7 cellular contexts compared by ENCODE assay signal in genomic region chr22:37887610-37888378, GRCh38. TPM values are rescaled to one million over a fixed set of nuclear protein-coding genes. Genes with fewer than 3 reads are reported as not detected.
DNase-seq lines count a peak whose midpoint lies in the region; ATAC-seq, FAIRE-seq and TF ChIP-seq lines count a peak whose summit lies in the region.

No MANE protein-coding gene starts in this region.

- H3K4me1 ChIP-seq in K562 (replicated peaks in 1 of 2; ENCODE audit: control insufficient read depth in 2 of 2, insufficient read depth in 2 of 2, low read length in 2 of 2) (peaks cover 0 to under 1% of the 10 kb centered on the region in 2 experiments; a peak in 3 of 5 replicates), kidney (ENCODE audit: control insufficient read depth in 1 of 2, insufficient read depth in 1 of 2, low read depth in 1 of 2, low read length in 2 of 2) (peaks cover 0 to 8% of the 10 kb centered on the region in 2 donors), suprapubic skin (peaks cover 30% of the 10 kb centered on the region)

- ATAC-seq in K562 (peak; percentile 74), GM19328 (IDR thresholded peaks at IDR 0.05; ENCODE audit: unreplicated experiment) (no peak), HG03571 (IDR thresholded peaks at IDR 0.05; ENCODE audit: unreplicated experiment) (no peak)

- H3K79me2 ChIP-seq in K562 (ENCODE audit: control insufficient read depth, insufficient read depth, low read length), result peaks cover 13% of the 10 kb centered on the region; the same call in 2 of the 3 replicates

- TF ChIP-seq EP300 in K562 (IDR thresholded peaks at IDR 0.05; ENCODE audit: low read length), result no peak
- TF ChIP-seq EP300 in suprapubic skin (IDR thresholded peaks at IDR 0.05), result no peak

- in situ Hi-C loops in K562 (cut with MboI), result no loop called here

- H3K9ac ChIP-seq in K562 (ENCODE audit: insufficient read depth in 1 of 2, low read depth in 2 of 2, low read length in 2 of 2), result no peak overlapping the region
- H3K9ac ChIP-seq in kidney (ENCODE audit: low read length in 2 of 2), result no peak overlapping the region

- FAIRE-seq in K562 (lab: Jason Lieb, UNC) (peak; percentile 68), kidney (lab: Jason Lieb, UNC) (no peak)

- no peaks in the 10 kb centered on the region for H3K9me3 ChIP-seq in K562 (replicated peaks; ENCODE audit: control insufficient read depth, insufficient read depth, low read depth, low read length)
- H3K9me3 ChIP-seq in kidney (ENCODE audit: control insufficient read depth in 1 of 2, low read length in 2 of 2), result no peaks in the 10 kb centered on the region
- no peaks in the 10 kb centered on the region for H3K9me3 ChIP-seq in suprapubic skin

- no peak overlapping the region for H3K4me2 ChIP-seq in K562 (ENCODE audit: insufficient read depth, low read length)

- 67% methylated on average over 6 of the region's 6 CpGs for WGBS in K562 (ENCODE audit: insufficient coverage, low coverage, missing lambda C conversion rate)
- WGBS in suprapubic skin, result 45% methylated on average over 6 of the region's 6 CpGs

- H3K27me3 ChIP-seq in K562 (ENCODE audit: control insufficient read depth in 2 of 2, insufficient read depth in 2 of 2, low read length in 2 of 2) (no peaks in the 10 kb centered on the region), suprapubic skin (no peaks in the 10 kb centered on the region)

- POLR2A ChIA-PET in K562 (lab: Yijun Ruan, JAX), result interaction anchor here (1.0 kb wide), 1 partner anchor 9 kb away, joined by 3 read pairs; no protein-coding TSS in a partner anchor

- no peak overlapping the region for H3K4me3 ChIP-seq in K562
- H3K4me3 ChIP-seq in kidney (ENCODE audit: low read length in 2 of 2), result no peak overlapping the region
- no peak overlapping the region for H3K4me3 ChIP-seq in suprapubic skin

- intact Hi-C loops in K562 (cut with micrococcal nuclease), result loop anchor here (2.0 kb wide), 1 partner anchor 77 kb away; no protein-coding TSS in a partner anchor
- intact Hi-C loops in kidney (cut with DNase I), result no loop called here

- H3K36me3 ChIP-seq in K562 (ENCODE audit: control insufficient read depth, insufficient read depth, low read length) (peaks cover 70% of the 10 kb centered on the region; the same call in 2 of the 3 replicates), kidney (ENCODE audit: control insufficient read depth in 1 of 2, insufficient read depth in 2 of 2, low read length in 2 of 2) (peaks cover 14 to 23% of the 10 kb centered on the region in 2 donors), suprapubic skin (peaks cover 50% of the 10 kb centered on the region)

- H3K27ac ChIP-seq in K562 (ENCODE audit: extremely low read depth, low read depth, low read length), result no peak overlapping the region
- H3K27ac ChIP-seq in kidney (ENCODE audit: low read depth in 2 of 2, low read length in 2 of 2), result no peak overlapping the region
- H3K27ac ChIP-seq in suprapubic skin, result peak overlapping the region; percentile 79

- DNase-seq in HT1080 (ENCODE audit: low read depth) (peak; percentile 49), K562 (ENCODE audit: extremely low read depth in 1 of 4, low spot score in 3 of 4) (no peak), kidney (no peak), suprapubic skin (ENCODE audit: low spot score in 2 of 2) (no peak), GDM1 (lab: John Stamatoyannopoulos, UW) (no peak)

- no peak for TF ChIP-seq POLR2A in K562 (conservative IDR thresholded peaks at IDR 0.05)
- no peak for TF ChIP-seq POLR2A in suprapubic skin (IDR thresholded peaks at IDR 0.05)

- peak; percentile 14 to 51; a peak in 3 of 4 replicates for TF ChIP-seq RAD21 in K562 (CRISPR knock-in tag; conservative IDR thresholded peaks at IDR 0.05 in 1 of 2, IDR thresholded peaks at IDR 0.05 in 1 of 2)

- no peaks in the 10 kb centered on the region for H3K9me1 ChIP-seq in K562 (ENCODE audit: control insufficient read depth, insufficient read depth, low read length)

- no TSS peak for BruUV-seq in K562 (replicated peaks; lab: Mats Ljungman, UMichigan)

- TF ChIP-seq CTCF in K562 (IDR thresholded peaks at IDR 0.05 in 2 of 3, conservative IDR thresholded peaks at IDR 0.05 in 1 of 3; ENCODE audit: insufficient read depth in 2 of 3, low read depth in 1 of 3, low read length in 3 of 3) (peak in 2 of 3 experiments; percentile 31 to 53; a peak in 3 of 6 replicates), kidney (IDR thresholded peaks at IDR 0.05; ENCODE audit: borderline replicate concordance, extremely low read depth, insufficient read depth) (peak; percentile 26), suprapubic skin (IDR thresholded peaks at IDR 0.05) (peak; percentile 15 to 49)

- no peaks in the 10 kb centered on the region for H4K20me1 ChIP-seq in K562 (replicated peaks; ENCODE audit: control insufficient read depth, insufficient read depth, low read length)

- CTCF ChIA-PET in K562 (lab: Yijun Ruan, JAX; ENCODE audit: low intra/inter-chr PET ratio), result interaction anchor here (1.0 to 1.1 kb wide), 3 partner anchors 18 to 78 kb away, joined by 3 to 6 read pairs (median 4); partner anchors contain the start of gene MICALL1

- no peak overlapping the region for H2AFZ ChIP-seq in K562 (ENCODE audit: low read depth, low read length)

RNA-seq across cellular contexts. Expression of gene MICALL1, which starts 18.3 kb away (rescaled TPM):
- total RNA-seq in HT1080 (2014; rRNA removed; shearing (Covaris generic)), result 57.8 and 69.2 TPM in 2 replicates
- polyA plus RNA-seq in HT1080 (2015; cell fraction: cytosol; rRNA removed), result 46.6 and 54.3 TPM in 2 replicates
- polyA plus RNA-seq in HT1080 (2015; cell fraction: nucleus; rRNA removed), result 38.2 and 46.6 TPM in 2 replicates
- total RNA-seq in K562 (2011; cell fraction: chromatin; rRNA removed; ENCODE audit: low replicate concordance), result 12.3 and 33.3 TPM in 2 replicates
- 19.0 and 19.9 TPM in 2 replicates for total RNA-seq in K562 (2011; cell fraction: nucleolus; rRNA removed)
- total RNA-seq in K562 (2011; cell fraction: nucleoplasm; rRNA removed), result 13.0 and 15.6 TPM in 2 replicates
- total RNA-seq in K562 (2014; rRNA removed), result 9.3 and 13.9 TPM in 2 replicates
- 5.9 and 6.4 TPM in 2 replicates for total RNA-seq in K562 (2014; rRNA removed; fragmentation: Illumina TruSeq; extraction: Trizol)
- total RNA-seq in K562 (2015; rRNA removed; fragmentation: Illumina TruSeq; extraction: Trizol), result 6.1 and 7.6 TPM in 2 replicates
- 20.4 and 21.5 TPM in 2 replicates for total RNA-seq in K562 (2021)
- polyA plus RNA-seq in K562 (2011; rRNA removed), result 4.0 and 5.8 TPM in 2 replicates
- 4.8 and 10.3 TPM in 2 replicates for polyA plus RNA-seq in K562 (2011; cell fraction: cytosol; rRNA removed)
- 5.8 and 9.0 TPM in 2 replicates for polyA plus RNA-seq in K562 (2011; cell fraction: nucleus; rRNA removed)
- polyA plus RNA-seq in K562 (2012), result 11.6 and 27.8 TPM in 2 replicates
- polyA plus RNA-seq in K562 (2014; fragmentation: Illumina TruSeq; extraction: Trizol), result 10.4 and 11.4 TPM in 2 replicates
- under 1 TPM; 0.32 to 0.62 TPM for polyA plus RNA-seq in K562 (2014; fragmentation: Nextera tagmentation; extraction: Ambion mirVana)
- polyA plus RNA-seq in K562 (2014; rRNA removed), result 7.7 and 8.2 TPM in 2 replicates
- 8.1 and 9.1 TPM in 2 replicates for polyA minus RNA-seq in K562 (2011; rRNA and poly(A)+ RNA removed)
- polyA minus RNA-seq in K562 (2011; cell fraction: cytosol; rRNA and poly(A)+ RNA removed), result 12.0 and 19.4 TPM in 2 replicates
- polyA minus RNA-seq in K562 (2011; cell fraction: nucleus; rRNA and poly(A)+ RNA removed), result 4.3 and 6.9 TPM in 2 replicates
- 30.9 TPM for total RNA-seq in kidney
- polyA plus RNA-seq in kidney (ENCODE audit: insufficient read depth, low read depth, low replicate concordance), result 9.6 TPM
- 100 to 1,000 TPM; 125 to 157 (median 131) TPM for total RNA-seq in suprapubic skin

RNA-seq across cellular contexts. Expression of gene EIF3L, which starts 38.6 kb away (rescaled TPM):
- total RNA-seq in HT1080 (2014; rRNA removed; shearing (Covaris generic)), result 570 and 657 TPM in 2 replicates
- polyA plus RNA-seq in HT1080 (2015; cell fraction: cytosol; rRNA removed), result 652 and 713 TPM in 2 replicates
- 378 and 457 TPM in 2 replicates for polyA plus RNA-seq in HT1080 (2015; cell fraction: nucleus; rRNA removed)
- 160 and 200 TPM in 2 replicates for total RNA-seq in K562 (2011; cell fraction: chromatin; rRNA removed; ENCODE audit: low replicate concordance)
- total RNA-seq in K562 (2011; cell fraction: nucleolus; rRNA removed), result 170 and 183 TPM in 2 replicates
- total RNA-seq in K562 (2011; cell fraction: nucleoplasm; rRNA removed), result 181 and 259 TPM in 2 replicates
- total RNA-seq in K562 (2014; rRNA removed) (282 and 295 TPM in 2 replicates), K562 (2014; rRNA removed; fragmentation: Illumina TruSeq; extraction: Trizol) (347 and 353 TPM in 2 replicates), K562 (2015; rRNA removed; fragmentation: Illumina TruSeq; extraction: Trizol) (306 and 312 TPM in 2 replicates), K562 (2021) (402 and 426 TPM in 2 replicates), kidney (352 TPM), suprapubic skin (100 to 1,000 TPM; 379 to 589 (median 576) TPM)
- polyA plus RNA-seq in K562 (2011; rRNA removed) (699 and 703 TPM in 2 replicates), K562 (2014; fragmentation: Illumina TruSeq; extraction: Trizol) (395 and 506 TPM in 2 replicates), K562 (2014; fragmentation: Nextera tagmentation; extraction: Ambion mirVana) (100 to 1,000 TPM; 368 to 462 TPM), K562 (2014; rRNA removed) (257 and 313 TPM in 2 replicates), kidney (ENCODE audit: insufficient read depth, low read depth, low replicate concordance) (376 TPM)
- 552 and 733 TPM in 2 replicates for polyA plus RNA-seq in K562 (2011; cell fraction: cytosol; rRNA removed)
- 176 and 282 TPM in 2 replicates for polyA plus RNA-seq in K562 (2011; cell fraction: nucleus; rRNA removed)
- polyA plus RNA-seq in K562 (2012), result 544 and 794 TPM in 2 replicates
- polyA minus RNA-seq in K562 (2011; rRNA and poly(A)+ RNA removed), result 964 and 1,011 TPM in 2 replicates
- polyA minus RNA-seq in K562 (2011; cell fraction: cytosol; rRNA and poly(A)+ RNA removed), result 200 and 235 TPM in 2 replicates
- polyA minus RNA-seq in K562 (2011; cell fraction: nucleus; rRNA and poly(A)+ RNA removed), result 52.8 and 107 TPM in 2 replicates

RNA-seq across cellular contexts. Expression of gene ANKRD54, which starts 43.7 kb away (rescaled TPM):
- total RNA-seq in HT1080 (2014; rRNA removed; shearing (Covaris generic)), result 29.1 and 38.1 TPM in 2 replicates
- polyA plus RNA-seq in HT1080 (2015; cell fraction: cytosol; rRNA removed), result 33.7 and 34.9 TPM in 2 replicates
- 24.4 and 27.9 TPM in 2 replicates for polyA plus RNA-seq in HT1080 (2015; cell fraction: nucleus; rRNA removed)
- 21.8 and 45.7 TPM in 2 replicates for total RNA-seq in K562 (2011; cell fraction: chromatin; rRNA removed; ENCODE audit: low replicate concordance)
- 36.7 and 40.0 TPM in 2 replicates for total RNA-seq in K562 (2011; cell fraction: nucleolus; rRNA removed)
- 35.6 and 41.5 TPM in 2 replicates for total RNA-seq in K562 (2011; cell fraction: nucleoplasm; rRNA removed)
- total RNA-seq in K562 (2014; rRNA removed) (22.9 and 27.5 TPM in 2 replicates), K562 (2014; rRNA removed; fragmentation: Illumina TruSeq; extraction: Trizol) (8.8 and 11.5 TPM in 2 replicates), K562 (2015; rRNA removed; fragmentation: Illumina TruSeq; extraction: Trizol) (16.1 and 17.0 TPM in 2 replicates), K562 (2021) (23.6 and 24.3 TPM in 2 replicates), kidney (21.3 TPM), suprapubic skin (10 to 100 TPM; 22.7 to 38.6 (median 32.7) TPM)
- polyA plus RNA-seq in K562 (2011; rRNA removed) (14.5 and 21.8 TPM in 2 replicates), K562 (2014; fragmentation: Illumina TruSeq; extraction: Trizol) (17.5 and 21.6 TPM in 2 replicates), K562 (2014; fragmentation: Nextera tagmentation; extraction: Ambion mirVana) (10 to 100 TPM in 1 of 2 experiments, 1 to 10 TPM in 1; 5.9 to 11.6 TPM), K562 (2014; rRNA removed) (22.4 and 24.6 TPM in 2 replicates), kidney (ENCODE audit: insufficient read depth, low read depth, low replicate concordance) (26.6 TPM)
- 21.8 and 41.2 TPM in 2 replicates for polyA plus RNA-seq in K562 (2011; cell fraction: cytosol; rRNA removed)
- 56.1 and 59.2 TPM in 2 replicates for polyA plus RNA-seq in K562 (2011; cell fraction: nucleus; rRNA removed)
- polyA plus RNA-seq in K562 (2012), result 16.4 and 21.6 TPM in 2 replicates
- polyA minus RNA-seq in K562 (2011; rRNA and poly(A)+ RNA removed), result 5.2 and 12.7 TPM in 2 replicates
- 9.3 and 11.3 TPM in 2 replicates for polyA minus RNA-seq in K562 (2011; cell fraction: cytosol; rRNA and poly(A)+ RNA removed)
- polyA minus RNA-seq in K562 (2011; cell fraction: nucleus; rRNA and poly(A)+ RNA removed), result 10.1 and 12.6 TPM in 2 replicates
